ENCODE assay signal across 11 cellular contexts in the genomic region with DNA sequence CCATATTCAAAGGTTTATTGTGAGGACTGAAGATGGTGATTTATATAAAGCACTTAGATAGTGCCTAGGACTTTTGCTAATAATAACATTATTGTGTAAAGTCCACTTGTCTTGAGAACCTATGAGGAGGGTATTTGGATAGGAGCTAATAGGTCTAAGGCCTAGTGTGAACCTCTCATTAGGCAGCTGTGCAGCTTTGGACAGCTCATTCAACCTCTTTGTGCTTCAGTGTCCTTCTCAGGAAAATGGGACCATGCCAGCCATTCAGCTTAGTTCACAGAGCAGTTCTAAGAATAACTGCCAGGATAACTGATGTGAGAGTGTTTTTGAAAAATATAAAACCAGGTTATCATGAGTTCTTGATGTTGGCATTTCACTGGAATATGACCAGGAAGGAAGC.
"Had no signal": no experiment of that assay in that cellular context is flagged by ENCODE, and none has a peak within 500 bp of the region (broad histone marks: within the 10 kb centered on the region; RNA-seq: fewer than 3 reads in every experiment).

No MANE protein-coding gene starts in this region.

- DNase-seq: activated CD4-positive, alpha-beta memory T cell treated with anti-CD3 and anti-CD28 coated beads, Interleukin-2, amount 10 ng/mL, durations not matched to agents 7 days and 5 days; activated CD4-positive, alpha-beta T cell treated with anti-CD3 and anti-CD28 coated beads for 48 hours; activated effector memory CD4-positive, alpha-beta T cell treated with anti-CD3 and anti-CD28 coated beads, Interleukin-2, amount 50 U/mL, for 16 hours; aorta; brain microvascular endothelial cell; hippocampal formation; natural killer cell; SK-N-SH; stimulated activated CD4-positive, alpha-beta T cell treated with anti-CD3 and anti-CD28 coated beads, Interleukin-4, amount 100 ng/mL, for 24 hours; stimulated activated naive CD4-positive, alpha-beta T cell treated with Interleukin-2 at 50 U/mL for 16 hours had no signal

- H3K27me3 ChIP-seq: brain microvascular endothelial cell had no signal

- H3K27ac ChIP-seq: brain microvascular endothelial cell, prostate gland had no signal

- H3K4me3 ChIP-seq: prostate gland had no signal

- ATAC-seq: natural killer cell had no signal

- H3K4me1 ChIP-seq: prostate gland had no signal

- H3K9me3 ChIP-seq: prostate gland, SK-N-SH had no signal

- H3K36me3 ChIP-seq: brain microvascular endothelial cell, prostate gland had no signal
